In genomic region chr6:17865798-17866725, GRCh38 we compare ENCODE assay signal across 8 cellular contexts.
DNase-seq lines count a peak whose midpoint lies in the region; ATAC-seq and TF ChIP-seq lines count a peak whose summit lies in the region.

No MANE protein-coding gene starts in this region.

- POLR2A ChIA-PET in IMR-90 (lab: Charles Lee; ENCODE audit: unreplicated experiment) = interaction anchor here (0.6 kb wide), 1 partner anchor 98 kb away, joined by 3 read pairs; no protein-coding TSS in a partner anchor

- TF ChIP-seq CTCF in IMR-90 (conservative IDR thresholded peaks at IDR 0.05; ENCODE audit: low read depth, low read length) (no peak), coronary artery (IDR thresholded peaks at IDR 0.05) (no peak), thoracic aorta (IDR thresholded peaks at IDR 0.05) (no peak), progenitor cell of endocrine pancreas (IDR thresholded peaks at IDR 0.05; ENCODE audit: unreplicated experiment) (no peak)

- H3K36me3 ChIP-seq in IMR-90 (ENCODE audit: control insufficient read depth, insufficient read depth, low read length) = no peaks in the 10 kb centered on the region
- no peaks in the 10 kb centered on the region for H3K36me3 ChIP-seq in thoracic aorta

- H4K8ac ChIP-seq in IMR-90 (ENCODE audit: low read depth in 2 of 2, low read length in 2 of 2) = peak overlapping the region in 1 of 2 experiments; percentile 36; a peak in 1 of 4 replicates

- no peak overlapping the region; the same call in 1 of the 2 replicates for H3K56ac ChIP-seq in IMR-90 (ENCODE audit: extremely low read depth, insufficient read depth, low read length)

- in situ Hi-C loops in IMR-90 (cut with MboI; ENCODE audit: low sequenced_read_pairs) = loop anchor here (10.0 kb wide), 1 partner anchor 119 kb away; the partner anchor contains the start of gene KIF13A

- no peak overlapping the region for H3K18ac ChIP-seq in IMR-90 (ENCODE audit: low read depth, low read length)

- H3K27me3 ChIP-seq in IMR-90 (ENCODE audit: control insufficient read depth, insufficient read depth, low read length) (no peaks in the 10 kb centered on the region), thoracic aorta (replicated peaks; ENCODE audit: insufficient read depth) (no peaks in the 10 kb centered on the region)

- H3K9me3 Mint-ChIP-seq in progenitor cell of endocrine pancreas (ENCODE audit: low read depth) = no peaks in the 10 kb centered on the region

- H2BK5ac ChIP-seq in IMR-90 (ENCODE audit: low read depth, low read length, poor library complexity, severe bottlenecking) = peak overlapping the region; percentile 69

- no peaks in the 10 kb centered on the region for H3K27me3 Mint-ChIP-seq in progenitor cell of endocrine pancreas

- peak overlapping the region; percentile 8; the same call in 1 of the 3 replicates for H2BK15ac ChIP-seq in IMR-90 (ENCODE audit: low read depth, low read length)

- peaks cover 4% of the 10 kb centered on the region for H3K36me3 Mint-ChIP-seq in progenitor cell of endocrine pancreas (ENCODE audit: insufficient read depth)

- H3K79me1 ChIP-seq in IMR-90 (ENCODE audit: low read depth in 1 of 2, low read length in 2 of 2) = peaks cover 25 to 64% of the 10 kb centered on the region in 2 experiments

- CTCF ChIA-PET in IMR-90 (lab: Yijun Ruan, JAX) = no interaction called here

- H3K4me1 Mint-ChIP-seq in progenitor cell of endocrine pancreas (ENCODE audit: low read depth) = peaks cover 6% of the 10 kb centered on the region

- no peak for TF ChIP-seq POLR2A in IMR-90 (IDR thresholded peaks at IDR 0.05; ENCODE audit: low read depth, low read length)

- peaks cover 20% of the 10 kb centered on the region for H3K4me1 ChIP-seq in IMR-90 (ENCODE audit: control insufficient read depth, insufficient read depth, low read length)
- peaks cover 48 to 74% of the 10 kb centered on the region in 2 donors for H3K4me1 ChIP-seq in thoracic aorta (ENCODE audit: control insufficient read depth in 1 of 2, low read depth in 2 of 2)

- TF ChIP-seq RAD21 in IMR-90 (IDR thresholded peaks at IDR 0.05; ENCODE audit: low read length) = peak; percentile 22

- DNase-seq in IMR-90 (peak; percentile 95), coronary artery (ENCODE audit: low spot score) (peak; percentile 94), left kidney (ENCODE audit: low read depth, low spot score) (peak; percentile 48), thoracic aorta (ENCODE audit: low spot score) (peak; percentile 81), progenitor cell of endocrine pancreas (ENCODE audit: low spot score, unreplicated experiment) (no peak), cortex of kidney (lab: John Stamatoyannopoulos, UW) (no peak), AML-193 (lab: John Stamatoyannopoulos, UW) (no peak)

- H3K4me3 Mint-ChIP-seq in progenitor cell of endocrine pancreas (ENCODE audit: low read depth) = no peak overlapping the region

- H3K27ac ChIP-seq in IMR-90 (ENCODE audit: insufficient read depth, low read length) (no peak overlapping the region; the same call in 1 of the 2 replicates), coronary artery (peak overlapping the region; percentile 74 to 79), thoracic aorta (peak overlapping the region; percentile 77 to 79)

- H3K23ac ChIP-seq in IMR-90 (ENCODE audit: low read depth, low read length) = peak overlapping the region; percentile 46; the same call in 1 of the 2 replicates

- intact Hi-C loops in IMR-90 (cut with micrococcal nuclease) = loop anchor here (5.0 kb wide), 2 partner anchors 41 to 121 kb away; partner anchors contain the start of gene KIF13A

- ATAC-seq in IMR-90 (ENCODE audit: low read depth) (peak; percentile 77), thoracic aorta (ENCODE audit: insufficient number of reproducible peaks, low FRiP score, low read depth) (peak; percentile 85), GM21423 (IDR thresholded peaks at IDR 0.05; ENCODE audit: unreplicated experiment) (no peak)

- no peaks in the 10 kb centered on the region for H3K9me3 ChIP-seq in IMR-90 (ENCODE audit: control insufficient read depth, insufficient read depth, low read length)
- no peaks in the 10 kb centered on the region for H3K9me3 ChIP-seq in thoracic aorta

- H3K4me3 ChIP-seq in IMR-90 (ENCODE audit: insufficient read depth, low read depth, low read length) (no peak overlapping the region), coronary artery (no peak overlapping the region), thoracic aorta (no peak overlapping the region)

- H3K4ac ChIP-seq in IMR-90 (ENCODE audit: low read depth, low read length) = peak overlapping the region; percentile 33; the same call in 1 of the 2 replicates

- peak overlapping the region; percentile 1; the same call in 1 of the 2 replicates for H4K91ac ChIP-seq in IMR-90 (ENCODE audit: insufficient read depth, low read depth, low read length)

- dilution Hi-C loops in IMR-90 (cut with HindIII; ENCODE audit: low sequenced_read_pairs, unreplicated experiment) = no loop called here

- no TSS peak for BruUV-seq in IMR-90 (replicated peaks; lab: Mats Ljungman, UMichigan)

- H4K5ac ChIP-seq in IMR-90 (ENCODE audit: low read depth, low read length) = no peak overlapping the region

- WGBS in IMR-90 (ENCODE audit: extremely low coverage in 2 of 2, insufficient read length in 1 of 2), 2 experiments = no CpG with 5 or more reads among the region's 6 CpGs

- peak overlapping the region; percentile 76; the same call in 1 of the 2 replicates for H3K4me2 ChIP-seq in IMR-90 (ENCODE audit: low read depth, low read length)

- H4K20me1 ChIP-seq in IMR-90 (ENCODE audit: insufficient read depth, low read length) = peaks cover 16% of the 10 kb centered on the region

- no peak overlapping the region for H3K9ac ChIP-seq in IMR-90 (ENCODE audit: low read depth, low read length)

- no peak overlapping the region for H3K27ac Mint-ChIP-seq in progenitor cell of endocrine pancreas

- H3K14ac ChIP-seq in IMR-90 (replicated peaks; ENCODE audit: low read depth, low read length) = no peak overlapping the region; the same call in 1 of the 2 replicates

- peak overlapping the region; percentile 59 for H2BK20ac ChIP-seq in IMR-90 (ENCODE audit: low read depth, low read length)

- H2AFZ ChIP-seq in IMR-90 (replicated peaks; ENCODE audit: low read length, poor library complexity) = no peak overlapping the region

- peaks cover 17% of the 10 kb centered on the region for H3K9me1 ChIP-seq in IMR-90 (ENCODE audit: insufficient read depth, low read length)

- H2AK5ac ChIP-seq in IMR-90 (ENCODE audit: low read depth, low read length) = 0 out of 2 replicates have a peak overlapping the region, but pooled peaks have one; percentile 14

- no peak overlapping the region for H2AK9ac ChIP-seq in IMR-90 (replicated peaks; ENCODE audit: low read depth, low read length, poor library complexity)

- H2BK120ac ChIP-seq in IMR-90 (ENCODE audit: low read depth, low read length) = peak overlapping the region; percentile 16; the same call in 1 of the 2 replicates

TF ChIP-seq in IMR-90, 13 proteins besides CTCF, POLR2A, EP300 and RAD21:
- TF ChIP-seq FOS (IDR thresholded peaks at IDR 0.05; ENCODE audit: low read depth, low read length) (peak; percentile 96), MXI1 (IDR thresholded peaks at IDR 0.05; ENCODE audit: borderline replicate concordance, low read depth, low read length) (peak; percentile 94), MAZ (IDR thresholded peaks at IDR 0.05; ENCODE audit: borderline replicate concordance, low read depth, low read length) (no peak), BHLHE40 (IDR thresholded peaks at IDR 0.05; ENCODE audit: low read depth, low read length) (peak; percentile 67), MAFK (IDR thresholded peaks at IDR 0.05; ENCODE audit: low read depth, low read length) (peak; percentile 80), CHD1 (IDR thresholded peaks at IDR 0.05; ENCODE audit: low read depth, low read length) (no peak), SMC3 (IDR thresholded peaks at IDR 0.05; ENCODE audit: low read depth, low read length) (no peak), RCOR1 (IDR thresholded peaks at IDR 0.05; ENCODE audit: insufficient replicate concordance, low read length) (no peak), CEBPB (IDR thresholded peaks at IDR 0.05; ENCODE audit: low read depth, low read length) (peak; percentile 89), USF2 (IDR thresholded peaks at IDR 0.05; ENCODE audit: low read depth, low read length) (0 out of 2 replicates have a peak, but pooled peaks have one; percentile 4), RFX5 (IDR thresholded peaks at IDR 0.05; ENCODE audit: low read depth, low read length) (no peak), NFE2L2 (IDR thresholded peaks at IDR 0.05; ENCODE audit: low read depth, low read length) (no peak; the same call in 1 of the 2 replicates)
- TF ChIP-seq, protein P1, sequence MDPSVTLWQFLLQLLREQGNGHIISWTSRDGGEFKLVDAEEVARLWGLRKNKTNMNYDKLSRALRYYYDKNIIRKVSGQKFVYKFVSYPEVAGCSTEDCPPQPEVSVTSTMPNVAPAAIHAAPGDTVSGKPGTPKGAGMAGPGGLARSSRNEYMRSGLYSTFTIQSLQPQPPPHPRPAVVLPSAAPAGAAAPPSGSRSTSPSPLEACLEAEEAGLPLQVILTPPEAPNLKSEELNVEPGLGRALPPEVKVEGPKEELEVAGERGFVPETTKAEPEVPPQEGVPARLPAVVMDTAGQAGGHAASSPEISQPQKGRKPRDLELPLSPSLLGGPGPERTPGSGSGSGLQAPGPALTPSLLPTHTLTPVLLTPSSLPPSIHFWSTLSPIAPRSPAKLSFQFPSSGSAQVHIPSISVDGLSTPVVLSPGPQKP (IDR thresholded peaks at IDR 0.05; ENCODE audit: borderline replicate concordance, low read depth, low read length) = no peak

Comparison
In these comparisons a context has a peak if more than half of its experiments do, and no peak if none do; other contexts are left out.
1. DNase-seq: peak in IMR-90 (single experiment), coronary artery (single experiment), left kidney (single experiment) and thoracic aorta (single experiment); none in progenitor cell of endocrine pancreas (single experiment), cortex of kidney (single experiment) and AML-193 (0 of 2).